In the genomic region with DNA sequence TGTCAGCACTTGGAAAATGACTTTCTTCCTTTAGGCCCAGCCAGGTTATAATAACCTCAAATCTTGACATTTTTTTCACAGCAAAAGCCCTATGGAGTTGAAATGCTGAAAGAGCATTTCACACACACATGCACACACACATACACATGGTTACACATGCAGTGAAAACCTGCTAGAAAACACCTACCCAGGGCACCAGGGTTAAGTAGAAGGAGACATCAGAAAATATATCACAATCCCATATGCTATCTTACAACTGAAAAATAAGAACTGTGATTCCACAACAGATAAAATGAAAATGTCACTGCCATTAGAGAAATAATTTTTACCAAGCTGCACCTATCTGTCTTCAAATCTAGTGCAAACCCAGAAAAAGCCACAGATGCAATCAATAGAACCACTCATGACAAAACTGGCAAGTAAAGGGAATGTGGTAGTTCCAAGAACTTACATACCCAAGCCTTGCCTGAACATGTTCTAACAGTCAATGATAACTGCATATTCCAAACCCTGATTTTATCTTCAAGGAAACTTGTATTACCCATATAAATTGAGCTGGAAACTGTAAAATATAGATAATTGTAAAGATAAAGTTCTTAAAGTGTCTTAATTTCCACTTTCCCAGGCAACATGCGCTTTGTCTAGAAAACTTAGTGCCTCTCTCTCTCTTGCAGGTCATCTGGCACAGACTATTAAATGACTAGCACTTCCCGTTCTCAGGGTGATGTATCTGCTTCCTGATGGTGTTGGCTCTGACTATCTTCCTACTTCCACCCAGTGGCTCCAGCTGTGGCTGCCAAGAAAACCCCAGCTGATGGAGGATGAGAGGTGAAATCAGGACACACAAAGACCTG, we compare ENCODE assay signal across 10 cellular contexts.
DNase-seq lines count a peak whose midpoint lies in the region; ATAC-seq and TF ChIP-seq lines count a peak whose summit lies in the region.
"Had no signal": no experiment of that assay in that cellular context is flagged by ENCODE, and none has a peak within 500 bp of the region (broad histone marks: within the 10 kb centered on the region; RNA-seq: fewer than 3 reads in every experiment).

No MANE protein-coding gene starts in this region.

- intact Hi-C loops in Calu3 (cut with micrococcal nuclease; ENCODE audit: unreplicated experiment) = no loop called here

- H3K4me1 ChIP-seq in CD8-positive, alpha-beta memory T cell (ENCODE audit: insufficient read depth, low read length) = peaks cover 10% of the 10 kb centered on the region

- peak overlapping the region; percentile 15 to 87 (median 71) for H3K27ac Mint-ChIP-seq in CD8-positive, alpha-beta memory T cell
- H3K27ac Mint-ChIP-seq in activated naive CD8-positive, alpha-beta T cell treated with anti-CD3 and anti-CD28 coated beads, Interleukin-2, amount 50 U/mL, for 24 hours = peak overlapping the region; percentile 54
- H3K27ac Mint-ChIP-seq in Calu3 (ENCODE audit: unreplicated experiment) = no peak overlapping the region
- H3K27ac Mint-ChIP-seq: brain, memory B cell had no signal

- no peaks in the 10 kb centered on the region for H3K27me3 ChIP-seq in CD8-positive, alpha-beta memory T cell (ENCODE audit: insufficient read depth, low read length, poor library complexity, severe bottlenecking)

- H3K4me3 Mint-ChIP-seq in CD8-positive, alpha-beta memory T cell = peak overlapping the region in 6 of 7 donors; percentile 3 to 68 (median 38)
- H3K4me3 Mint-ChIP-seq in activated naive CD8-positive, alpha-beta T cell treated with anti-CD3 and anti-CD28 coated beads, Interleukin-2, amount 50 U/mL, for 24 hours = no peak overlapping the region
- H3K4me3 Mint-ChIP-seq in Calu3 (ENCODE audit: low read depth, unreplicated experiment) = no peak overlapping the region
- H3K4me3 Mint-ChIP-seq: brain, memory B cell had no signal

- H3K27ac ChIP-seq in CD8-positive, alpha-beta memory T cell (ENCODE audit: low read depth, low read length) = no peak overlapping the region

- H3K4me1 Mint-ChIP-seq in CD8-positive, alpha-beta memory T cell = peaks cover 31 to 45% (median 38%) of the 10 kb centered on the region in 3 donors
- peaks cover 52% of the 10 kb centered on the region for H3K4me1 Mint-ChIP-seq in activated naive CD8-positive, alpha-beta T cell treated with anti-CD3 and anti-CD28 coated beads, Interleukin-2, amount 50 U/mL, for 24 hours
- H3K4me1 Mint-ChIP-seq in Calu3 (ENCODE audit: low read depth, unreplicated experiment) = no peaks in the 10 kb centered on the region
- H3K4me1 Mint-ChIP-seq: brain had no signal

- H3K36me3 ChIP-seq in CD8-positive, alpha-beta memory T cell (ENCODE audit: insufficient read depth, low read length) = no peaks in the 10 kb centered on the region

- CTCF ChIA-PET in CD8-positive, alpha-beta memory T cell (lab: Charles Lee) = no interaction called here
- CTCF ChIA-PET in Calu3 (lab: Charles Lee) = no interaction called here

- BruUV-seq in Calu3 (replicated peaks; lab: Mats Ljungman, UMichigan) = no TSS peak

- H3K36me3 Mint-ChIP-seq in CD8-positive, alpha-beta memory T cell = peaks cover 0 to 4% (median 2%) of the 10 kb centered on the region in 3 donors
- no peaks in the 10 kb centered on the region for H3K36me3 Mint-ChIP-seq in activated naive CD8-positive, alpha-beta T cell treated with anti-CD3 and anti-CD28 coated beads, Interleukin-2, amount 50 U/mL, for 24 hours (ENCODE audit: low read depth)
- H3K36me3 Mint-ChIP-seq in Calu3 (ENCODE audit: insufficient read depth, unreplicated experiment) = no peaks in the 10 kb centered on the region
- H3K36me3 Mint-ChIP-seq: brain, memory B cell had no signal

- no peak for DNase-seq in CD8-positive, alpha-beta memory T cell
- DNase-seq in Kasumi-1 (lab: John Stamatoyannopoulos, UW) (peak; percentile 74 to 88), lung microvascular endothelial cell (ENCODE audit: low read depth in 2 of 2) (peak; percentile 86 to 94), Calu3 (no peak), NAMALWA (ENCODE audit: low spot score) (no peak)
- no peak for DNase-seq in activated naive CD8-positive, alpha-beta T cell treated with anti-CD3 and anti-CD28 coated beads, Interleukin-2, amount 50 U/mL, for 24 hours

- no peaks in the 10 kb centered on the region for H3K9me3 Mint-ChIP-seq in CD8-positive, alpha-beta memory T cell
- peaks cover 9% of the 10 kb centered on the region for H3K9me3 Mint-ChIP-seq in activated naive CD8-positive, alpha-beta T cell treated with anti-CD3 and anti-CD28 coated beads, Interleukin-2, amount 50 U/mL, for 24 hours
- peaks cover 3% of the 10 kb centered on the region for H3K9me3 Mint-ChIP-seq in Calu3 (ENCODE audit: low read depth, unreplicated experiment)

- no peaks in the 10 kb centered on the region for H3K9me3 ChIP-seq in CD8-positive, alpha-beta memory T cell (ENCODE audit: low read length)

- H3K4me3 ChIP-seq in CD8-positive, alpha-beta memory T cell (ENCODE audit: low read length) = no peak overlapping the region

- ATAC-seq in activated naive CD8-positive, alpha-beta T cell treated with anti-CD3 and anti-CD28 coated beads, Interleukin-2, amount 50 U/mL, for 24 hours = peak; percentile 58
- ATAC-seq in HG03342 (IDR thresholded peaks at IDR 0.05; ENCODE audit: unreplicated experiment) (no peak), GM21786 (IDR thresholded peaks at IDR 0.05; ENCODE audit: unreplicated experiment) (no peak)

- no peaks in the 10 kb centered on the region for H3K27me3 Mint-ChIP-seq in CD8-positive, alpha-beta memory T cell
- no peaks in the 10 kb centered on the region for H3K27me3 Mint-ChIP-seq in activated naive CD8-positive, alpha-beta T cell treated with anti-CD3 and anti-CD28 coated beads, Interleukin-2, amount 50 U/mL, for 24 hours
- H3K27me3 Mint-ChIP-seq in Calu3 (ENCODE audit: unreplicated experiment) = no peaks in the 10 kb centered on the region
- H3K27me3 Mint-ChIP-seq: brain, memory B cell had no signal

- POLR2A ChIA-PET in CD8-positive, alpha-beta memory T cell (lab: Charles Lee) = no interaction called here

- TF ChIP-seq CTCF in Calu3 (IDR thresholded peaks at IDR 0.05; ENCODE audit: unreplicated experiment) = no peak

Comparison
In these comparisons a context has a peak if more than half of its experiments do, and no peak if none do; other contexts are left out.
1. DNase-seq: peak in Kasumi-1 (2 of 2) and lung microvascular endothelial cell (2 of 2); none in CD8-positive, alpha-beta memory T cell (0 of 5), activated naive CD8-positive, alpha-beta T cell treated with anti-CD3 and anti-CD28 coated beads, Interleukin-2, amount 50 U/mL, for 24 hours (single experiment), Calu3 (single experiment) and NAMALWA (single experiment).
2. H3K4me3 Mint-ChIP-seq: peak in CD8-positive, alpha-beta memory T cell (6 of 7); none in activated naive CD8-positive, alpha-beta T cell treated with anti-CD3 and anti-CD28 coated beads, Interleukin-2, amount 50 U/mL, for 24 hours (single experiment) and Calu3 (single experiment).